In the genomic region with DNA sequence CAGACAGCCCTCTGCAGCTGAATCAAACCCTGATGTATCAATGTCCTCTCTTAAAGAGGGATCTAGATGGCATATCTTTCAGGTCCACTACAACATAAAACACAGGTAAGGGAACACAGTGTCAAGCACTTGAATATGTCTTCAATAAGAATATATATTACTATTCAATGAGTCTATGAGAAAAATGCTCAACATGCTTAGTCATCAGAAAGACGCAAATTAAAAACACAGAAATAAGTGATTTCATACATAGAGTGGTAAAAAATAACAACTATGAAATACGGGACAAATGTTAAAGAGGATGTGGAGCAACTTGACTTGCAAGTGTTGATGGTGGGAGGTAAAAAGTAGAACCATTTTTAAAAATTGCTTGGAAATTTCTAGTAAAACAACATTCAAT, we compare ENCODE assay signal across 4 cellular contexts.
TF ChIP-seq lines count a peak whose summit lies in the region.

No MANE protein-coding gene starts in this region.

TF ChIP-seq in HepG2, 621 proteins besides CTCF, POLR2A, EP300 and RAD21:
- TF ChIP-seq MAFF (IDR thresholded peaks at IDR 0.05; ENCODE audit: low read depth, low read length) (peak; percentile 69; the same call in 1 of the 2 replicates), MAFK (conservative IDR thresholded peaks at IDR 0.05 in 1 of 2, IDR thresholded peaks at IDR 0.05 in 1 of 2; ENCODE audit: low read length in 2 of 2) (peak; percentile 65 to 76), ZFP62 (CRISPR knock-in tag; IDR thresholded peaks at IDR 0.05) (no peak)

TF ChIP-seq in A549, 52 proteins besides CTCF, POLR2A, EP300 and RAD21:
- TF ChIP-seq, protein P1, sequence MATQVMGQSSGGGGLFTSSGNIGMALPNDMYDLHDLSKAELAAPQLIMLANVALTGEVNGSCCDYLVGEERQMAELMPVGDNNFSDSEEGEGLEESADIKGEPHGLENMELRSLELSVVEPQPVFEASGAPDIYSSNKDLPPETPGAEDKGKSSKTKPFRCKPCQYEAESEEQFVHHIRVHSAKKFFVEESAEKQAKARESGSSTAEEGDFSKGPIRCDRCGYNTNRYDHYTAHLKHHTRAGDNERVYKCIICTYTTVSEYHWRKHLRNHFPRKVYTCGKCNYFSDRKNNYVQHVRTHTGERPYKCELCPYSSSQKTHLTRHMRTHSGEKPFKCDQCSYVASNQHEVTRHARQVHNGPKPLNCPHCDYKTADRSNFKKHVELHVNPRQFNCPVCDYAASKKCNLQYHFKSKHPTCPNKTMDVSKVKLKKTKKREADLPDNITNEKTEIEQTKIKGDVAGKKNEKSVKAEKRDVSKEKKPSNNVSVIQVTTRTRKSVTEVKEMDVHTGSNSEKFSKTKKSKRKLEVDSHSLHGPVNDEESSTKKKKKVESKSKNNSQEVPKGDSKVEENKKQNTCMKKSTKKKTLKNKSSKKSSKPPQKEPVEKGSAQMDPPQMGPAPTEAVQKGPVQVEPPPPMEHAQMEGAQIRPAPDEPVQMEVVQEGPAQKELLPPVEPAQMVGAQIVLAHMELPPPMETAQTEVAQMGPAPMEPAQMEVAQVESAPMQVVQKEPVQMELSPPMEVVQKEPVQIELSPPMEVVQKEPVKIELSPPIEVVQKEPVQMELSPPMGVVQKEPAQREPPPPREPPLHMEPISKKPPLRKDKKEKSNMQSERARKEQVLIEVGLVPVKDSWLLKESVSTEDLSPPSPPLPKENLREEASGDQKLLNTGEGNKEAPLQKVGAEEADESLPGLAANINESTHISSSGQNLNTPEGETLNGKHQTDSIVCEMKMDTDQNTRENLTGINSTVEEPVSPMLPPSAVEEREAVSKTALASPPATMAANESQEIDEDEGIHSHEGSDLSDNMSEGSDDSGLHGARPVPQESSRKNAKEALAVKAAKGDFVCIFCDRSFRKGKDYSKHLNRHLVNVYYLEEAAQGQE (IDR thresholded peaks at IDR 0.05), result no peak
- TF ChIP-seq MAFK (IDR thresholded peaks at IDR 0.05; ENCODE audit: partially characterized antibody), result peak; percentile 49

TF ChIP-seq in IMR-90, 13 proteins besides CTCF, POLR2A, EP300 and RAD21:
- TF ChIP-seq CEBPB (IDR thresholded peaks at IDR 0.05; ENCODE audit: low read depth, low read length) (no peak), MAFK (IDR thresholded peaks at IDR 0.05; ENCODE audit: low read depth, low read length) (peak; percentile 48)
TF ChIP-seq in IMR-90: peak in this region for 1.

TF ChIP-seq in K562, 482 proteins besides CTCF, POLR2A, EP300 and RAD21:
- peak; percentile 46; the same call in 1 of the 2 replicates for TF ChIP-seq ZNF316 (IDR thresholded peaks at IDR 0.05)
- no peak for TF ChIP-seq ZNF766 (CRISPR knock-in tag; conservative IDR thresholded peaks at IDR 0.05)
- TF ChIP-seq NEUROD1 (IDR thresholded peaks at IDR 0.05; ENCODE audit: borderline replicate concordance, low read depth, low read length, partially characterized antibody), result no peak
- TF ChIP-seq ZBTB1 (CRISPR knock-in tag; IDR thresholded peaks at IDR 0.05; ENCODE audit: borderline replicate concordance, low read depth), result no peak
